8 cellular contexts compared by ENCODE assay signal in the genomic region with DNA sequence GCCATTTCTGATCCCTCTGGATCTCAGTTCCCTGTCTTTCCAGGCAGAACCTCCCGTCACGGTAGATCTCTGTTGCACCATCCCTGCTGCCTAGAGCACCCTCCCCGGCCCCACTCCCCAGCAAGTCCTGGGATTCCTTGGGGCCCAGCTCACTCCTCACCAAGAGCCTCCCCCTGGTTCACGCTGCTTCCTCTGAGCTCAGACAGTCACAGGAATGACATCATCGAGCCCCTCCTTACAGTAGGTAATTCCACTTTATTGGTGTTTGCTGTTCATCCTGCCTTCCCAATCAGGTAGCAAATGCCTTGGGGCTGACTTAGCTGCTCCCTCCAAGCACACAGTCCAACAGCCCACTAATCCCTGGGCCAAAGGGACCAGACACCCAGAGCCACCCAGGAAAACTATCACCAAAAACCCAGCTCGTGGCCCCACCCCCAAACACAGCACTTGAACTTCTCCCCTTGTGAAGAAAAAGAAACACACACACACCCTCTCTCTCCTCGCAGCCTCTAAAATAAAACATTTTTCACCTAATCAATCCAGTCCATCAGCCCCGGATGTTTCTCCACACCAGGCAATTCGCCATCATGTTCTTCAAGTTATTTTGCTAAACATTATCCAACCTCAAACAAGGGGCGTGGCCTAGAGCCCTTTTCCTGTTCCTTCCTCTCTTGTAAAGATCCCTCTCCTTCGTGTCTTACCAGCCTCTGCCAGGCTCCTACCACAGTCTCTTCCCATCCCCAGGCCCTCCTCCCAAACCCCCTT. TPM values are rescaled to one million over a fixed set of nuclear protein-coding genes. Genes with fewer than 3 reads are reported as not detected.
DNase-seq lines count a peak whose midpoint lies in the region; ATAC-seq and TF ChIP-seq lines count a peak whose summit lies in the region.

No MANE protein-coding gene starts in this region.

- H3K4me3 ChIP-seq in heart right ventricle: peak overlapping the region in 8 of 10 donors; percentile 85 to 97 (median 94)
- H3K4me3 ChIP-seq in adipocyte (ENCODE audit: low read length): peak overlapping the region; percentile 100
- no peak overlapping the region for H3K4me3 ChIP-seq in lower leg skin (ENCODE audit: low read depth, poor library complexity, severe bottlenecking)
- H3K4me3 ChIP-seq in uterus: peak overlapping the region in 1 of 2 donors; percentile 85

- DNase-seq in heart right ventricle: no peak
- DNase-seq in Right ventricle myocardium superior: no peak
- DNase-seq in adipocyte (ENCODE audit: low read depth): peak; percentile 39
- peak; percentile 80 to 94 for DNase-seq in lower leg skin (ENCODE audit: low spot score in 2 of 2)
- peak in 1 of 2 donors; percentile 68 for DNase-seq in uterus

- intact Hi-C loops in heart right ventricle (cut with DNase I) (loop anchor here in 5 of 10 donors (5.0 to 10.0 kb wide), 5 partner anchors 75 to 185 kb away; partner anchors contain the start of gene BICRA (in 2 of the 5)), Right ventricle myocardium superior (cut with DNase I) (no loop called here), lower leg skin (cut with DNase I; ENCODE audit: low total_unique reads) (no loop called here), uterus (cut with DNase I; ENCODE audit: low total_unique reads) (no loop called here)

- TF ChIP-seq CTCF in heart right ventricle (IDR thresholded peaks at IDR 0.05): no peak
- no peak for TF ChIP-seq CTCF in lower leg skin (IDR thresholded peaks at IDR 0.05)
- no peak for TF ChIP-seq CTCF in uterus (IDR thresholded peaks at IDR 0.05)

- H3K9me3 ChIP-seq in heart right ventricle: no peaks in the 10 kb centered on the region
- no peaks in the 10 kb centered on the region for H3K9me3 ChIP-seq in adipocyte (ENCODE audit: control insufficient read depth, low read length)
- no peaks in the 10 kb centered on the region for H3K9me3 ChIP-seq in uterus

- TF ChIP-seq POLR2A in lower leg skin (IDR thresholded peaks at IDR 0.05) (no peak), uterus (IDR thresholded peaks at IDR 0.05) (no peak)

- no peak for ATAC-seq in heart right ventricle
- no peak for ATAC-seq in Right ventricle myocardium superior (ENCODE audit: poor library complexity)
- no peak for ATAC-seq in HG03045 (IDR thresholded peaks at IDR 0.05; ENCODE audit: unreplicated experiment)
- ATAC-seq in HG03354 (IDR thresholded peaks at IDR 0.05; ENCODE audit: poor library complexity, severe bottlenecking, unreplicated experiment): no peak
- ATAC-seq in GM21529 (IDR thresholded peaks at IDR 0.05; ENCODE audit: unreplicated experiment): no peak

- peaks cover 43 to 79% (median 76%) of the 10 kb centered on the region in 9 donors for H3K4me1 ChIP-seq in heart right ventricle
- peaks cover 53% of the 10 kb centered on the region for H3K4me1 ChIP-seq in adipocyte (ENCODE audit: control insufficient read depth, insufficient read depth, low read length)
- peaks cover 25 to 52% of the 10 kb centered on the region in 2 donors for H3K4me1 ChIP-seq in uterus

- peaks cover 0 to 5% (median 0%) of the 10 kb centered on the region in 9 donors for H3K36me3 ChIP-seq in heart right ventricle
- no peaks in the 10 kb centered on the region for H3K36me3 ChIP-seq in adipocyte (ENCODE audit: control insufficient read depth, insufficient read depth, low read length, severe bottlenecking)
- H3K36me3 ChIP-seq in uterus: no peaks in the 10 kb centered on the region

- H3K27ac ChIP-seq in heart right ventricle: peak overlapping the region in 9 of 10 donors; percentile 35 to 99 (median 96)
- H3K27ac ChIP-seq in uterus: peak overlapping the region; percentile 95 to 96

- WGBS in heart right ventricle, 2 donors: 54 to 62% methylated on average over 11 of the region's 11 CpGs
- 22 to 28% methylated on average over 11 of the region's 11 CpGs for WGBS in lower leg skin, 2 donors

- H3K27me3 ChIP-seq in heart right ventricle (no peaks in the 10 kb centered on the region), adipocyte (replicated peaks; ENCODE audit: control insufficient read depth, insufficient read depth, low read length) (no peaks in the 10 kb centered on the region), uterus (no peaks in the 10 kb centered on the region)

- peak overlapping the region; percentile 100 for H3K9ac ChIP-seq in adipocyte (ENCODE audit: low read length)

RNA-seq across cellular contexts. Expression of gene NAPA, which starts 2.5 kb away (rescaled TPM):
- total RNA-seq in heart right ventricle (100 to 1,000 TPM; 115 to 183 (median 121) TPM), Right ventricle myocardium superior (113 TPM), lower leg skin (100 to 1,000 TPM; 182 to 344 (median 221) TPM), uterus (100 to 1,000 TPM in 3 of 4 donors, 10 to 100 TPM in 1; 36.5 to 693 (median 144) TPM)
- 100 to 1,000 TPM; 133 to 135 TPM for polyA plus RNA-seq in heart right ventricle

RNA-seq across cellular contexts. Expression of gene KPTN, which starts 28.3 kb away (rescaled TPM):
- 10 to 100 TPM in 3 of 10 donors, 1 to 10 TPM in 7; 4.0 to 11.8 (median 8.1) TPM for total RNA-seq in heart right ventricle
- 10 to 100 TPM; 11.1 to 35.6 TPM for polyA plus RNA-seq in heart right ventricle
- total RNA-seq in Right ventricle myocardium superior: 8.4 TPM
- 1 to 10 TPM; 3.5 to 9.0 (median 5.9) TPM for total RNA-seq in lower leg skin
- total RNA-seq in uterus: 1 to 10 TPM in 3 of 4 donors, not detected in 1; 5.4 to 9.0 (median 6.4) TPM

RNA-seq across cellular contexts. Expression of gene SLC8A2, which starts 40.7 kb away (rescaled TPM):
- total RNA-seq in heart right ventricle (under 1 TPM in 7 of 10 donors, not detected in 3; 0.11 to 0.64 (median 0.15) TPM), Right ventricle myocardium superior (0.11 TPM), lower leg skin (1 to 10 TPM in 2 of 4 donors, under 1 TPM in 1, not detected in 1; 0.38 to 2.3 (median 1.6) TPM), uterus (10 to 100 TPM in 2 of 4 donors, 1 to 10 TPM in 2; 3.4 to 17.8 (median 11.0) TPM)
- polyA plus RNA-seq in heart right ventricle: under 1 TPM; 0.03 to 0.22 TPM

Comparison
In these comparisons a context has a peak if more than half of its experiments do, and no peak if none do; other contexts are left out.
1. DNase-seq: peak in adipocyte (single experiment) and lower leg skin (2 of 2); none in heart right ventricle (0 of 2) and Right ventricle myocardium superior (single experiment).